Comparison of ENCODE assay signal across 29 cellular contexts in the genomic region with DNA sequence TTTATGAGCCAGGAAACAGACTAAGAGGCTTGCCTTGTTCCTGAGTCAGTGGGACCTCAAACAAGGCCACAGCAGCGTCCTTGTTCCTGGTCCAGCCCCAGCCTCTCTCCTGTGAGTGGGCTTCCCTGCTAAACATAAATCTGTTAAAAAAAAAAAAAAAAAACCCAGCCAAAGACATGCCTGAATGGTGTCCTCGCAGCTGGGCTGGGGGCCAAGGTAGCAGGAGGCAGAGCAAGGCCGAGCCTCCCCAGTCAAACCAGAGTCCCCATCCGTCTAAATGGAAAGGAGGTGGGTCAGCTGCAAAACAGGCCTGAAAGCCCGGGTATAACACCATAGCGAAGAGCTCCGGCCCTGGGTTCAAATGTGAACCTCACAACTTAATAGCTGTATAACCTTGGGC.
"Had no signal": no experiment of that assay in that cellular context is flagged by ENCODE, and none has a peak within 500 bp of the region (broad histone marks: within the 10 kb centered on the region; RNA-seq: fewer than 3 reads in every experiment).

No MANE protein-coding gene starts in this region.

- H3K9me3 ChIP-seq: esophagus muscularis mucosa, gastroesophageal sphincter, heart left ventricle, right lobe of liver, testis, tibial nerve, upper lobe of left lung had no signal

- FAIRE-seq: endothelial cell of umbilical vein, kidney, urothelium cell line had no signal

- H3K4me1 ChIP-seq: neural progenitor cell, parathyroid adenoma, right lobe of liver, testis had no signal

- H3K9ac ChIP-seq: neural progenitor cell, parathyroid adenoma had no signal

- ATAC-seq: foreskin keratinocyte; gastroesophageal sphincter; heart left ventricle; left lobe of liver; naive thymus-derived CD4-positive, alpha-beta T cell; right lobe of liver; stimulated activated memory B cell treated with anti-CD40 and anti-IgM and Interleukin-4, amounts not matched to agents 10 μg/mL and 1 μg/mL and 100 μg/mL, for 72 hours; stimulated activated naive CD8-positive, alpha-beta T cell treated with anti-CD3 and anti-CD28 coated beads, Interleukin-15, Interleukin-2, amounts not matched to agents 100 U/mL and 50 U/mL, for 24 hours had no signal

- H3K27me3 ChIP-seq: esophagus muscularis mucosa, foreskin keratinocyte, gastroesophageal sphincter, heart left ventricle, hepatocyte, neural progenitor cell, right lobe of liver, testis, upper lobe of left lung had no signal

- H3K4me1 Mint-ChIP-seq: neural progenitor cell; stimulated activated memory B cell treated with anti-CD40 and anti-IgM and Interleukin-4, amounts not matched to agents 10 μg/mL and 1 μg/mL and 100 μg/mL, for 72 hours had no signal

- H3K36me3 Mint-ChIP-seq: naive thymus-derived CD4-positive, alpha-beta T cell; neural progenitor cell had no signal

- H3K4me3 Mint-ChIP-seq: naive thymus-derived CD4-positive, alpha-beta T cell; nephron; neural progenitor cell; stimulated activated memory B cell treated with anti-CD40 and anti-IgM and Interleukin-4, amounts not matched to agents 10 μg/mL and 1 μg/mL and 100 μg/mL, for 72 hours had no signal

- H3K27ac Mint-ChIP-seq: naive thymus-derived CD4-positive, alpha-beta T cell; nephron; neural progenitor cell; progenitor cell of endocrine pancreas; stimulated activated memory B cell treated with anti-CD40 and anti-IgM and Interleukin-4, amounts not matched to agents 10 μg/mL and 1 μg/mL and 100 μg/mL, for 72 hours had no signal

- H3K36me3 ChIP-seq: esophagus muscularis mucosa, gastroesophageal sphincter, heart left ventricle, neural progenitor cell, right lobe of liver, tibial nerve, upper lobe of left lung had no signal

- H2AFZ ChIP-seq: hepatocyte, neural progenitor cell, parathyroid adenoma had no signal

- H3K4me2 ChIP-seq: hepatocyte, neural progenitor cell, smooth muscle cell had no signal

- H3K79me2 ChIP-seq: hepatocyte, parathyroid adenoma had no signal

- H3K4me3 ChIP-seq: coronary artery, esophagus muscularis mucosa, gastroesophageal sphincter, heart left ventricle, hepatocyte, lung, neural progenitor cell, right lobe of liver, smooth muscle cell, testis, tibial nerve, upper lobe of left lung had no signal

- DNase-seq: dermis blood vessel endothelial cell; effector memory CD4-positive, alpha-beta T cell; foreskin keratinocyte; heart left ventricle; kidney; mesenchymal stem cell; midbrain; naive thymus-derived CD4-positive, alpha-beta T cell; right lobe of liver; stimulated activated CD4-positive, alpha-beta T cell treated with anti-CD3 and anti-CD28 coated beads, Interleukin-2, amount 100 ng/mL, for 24 hours; stimulated activated CD4-positive, alpha-beta T cell treated with anti-CD3 and anti-CD28 coated beads, Interleukin-4, amount 100 ng/mL, for 24 hours; stimulated activated naive CD8-positive, alpha-beta T cell treated with anti-CD3 and anti-CD28 coated beads, Interleukin-15, Interleukin-2, amounts not matched to agents 100 U/mL and 50 U/mL, for 24 hours; testis; upper lobe of left lung had no signal

- H3K27ac ChIP-seq: coronary artery, esophagus muscularis mucosa, foreskin keratinocyte, gastroesophageal sphincter, heart left ventricle, hepatocyte, neural progenitor cell, parathyroid adenoma, right lobe of liver, testis, tibial nerve, upper lobe of left lung had no signal
